Comparison of ENCODE assay signal across 13 cellular contexts in the genomic region with DNA sequence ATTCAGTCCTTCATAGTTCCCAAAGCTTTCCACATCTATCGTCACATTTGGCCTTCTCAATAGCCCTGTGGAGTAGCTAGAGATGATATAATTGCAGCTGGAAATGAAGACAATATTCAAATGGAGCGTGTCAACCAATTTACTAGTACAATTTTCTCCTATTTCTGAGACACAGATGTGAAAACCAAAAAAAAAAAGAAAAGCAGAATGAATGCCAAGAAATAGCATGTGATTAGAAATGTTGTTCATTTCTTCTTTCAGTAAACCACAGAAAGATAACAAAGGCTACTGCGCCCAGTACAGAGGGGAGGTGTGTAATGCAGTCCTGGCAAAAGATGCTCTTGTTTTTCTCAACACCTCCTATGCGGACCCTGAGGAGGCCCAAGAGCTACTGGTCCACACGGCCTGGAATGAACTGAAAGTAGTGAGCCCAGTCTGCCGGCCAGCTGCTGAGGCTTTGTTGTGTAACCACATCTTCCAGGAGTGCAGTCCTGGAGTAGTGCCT.
DNase-seq lines count a peak whose midpoint lies in the region; ATAC-seq lines count a peak whose summit lies in the region.
"Had no signal": no experiment of that assay in that cellular context is flagged by ENCODE, and none has a peak within 500 bp of the region (broad histone marks: within the 10 kb centered on the region; RNA-seq: fewer than 3 reads in every experiment).

No MANE protein-coding gene starts in this region.

- H3K27ac ChIP-seq in angular gyrus (ENCODE audit: low read depth, low read length), result peak overlapping the region; percentile 88

- ATAC-seq in Right ventricle myocardium superior (ENCODE audit: poor library complexity) (peak; percentile 95), GM21737 (IDR thresholded peaks at IDR 0.05; ENCODE audit: unreplicated experiment) (no peak)

- intact Hi-C loops in Right ventricle myocardium superior (cut with DNase I) (no loop called here), posterior vena cava (cut with DNase I) (no loop called here)

- peak; percentile 38 for DNase-seq in AG08396 (ENCODE audit: low spot score)
- DNase-seq in Right ventricle myocardium superior, result peak; percentile 71
- DNase-seq in putamen (ENCODE audit: low spot score), result peak; percentile 87
- no peak for DNase-seq in DMS79 (lab: John Stamatoyannopoulos, UW)
- DNase-seq in posterior vena cava (ENCODE audit: low spot score), result no peak
- no peak for DNase-seq in kidney glomerular epithelial cell (lab: John Stamatoyannopoulos, UW)
- DNase-seq: ACHN; activated CD4-positive, alpha-beta T cell treated with anti-CD3 and anti-CD28 coated beads for 48 hours; activated effector memory CD4-positive, alpha-beta T cell treated with anti-CD3 and anti-CD28 coated beads, Interleukin-2, amount 50 U/mL, for 16 hours; NCI-H82; stimulated activated CD4-positive, alpha-beta T cell treated with anti-CD3 and anti-CD28 coated beads, Interleukin-15, amount 100 ng/mL, for 24 hours had no signal

Comparison
In these comparisons a context has a peak if more than half of its experiments do, and no peak if none do; other contexts are left out.
1. DNase-seq: peak in AG08396 (single experiment), Right ventricle myocardium superior (single experiment) and putamen (single experiment); none in DMS79 (single experiment), posterior vena cava (single experiment) and kidney glomerular epithelial cell (single experiment).